Comparison of ENCODE assay signal across 1 cellular context in genomic region chr17:5419356-5419958, GRCh38.
TF ChIP-seq lines count a peak whose summit lies in the region.

NUP88 (minus strand) TSS chr17:5419662; CDS start chr17:5419650, 12 bp downstream.

TF ChIP-seq in K562, 482 proteins besides CTCF, POLR2A, EP300 and RAD21 (continued from another document):
- TF ChIP-seq, protein P1, sequence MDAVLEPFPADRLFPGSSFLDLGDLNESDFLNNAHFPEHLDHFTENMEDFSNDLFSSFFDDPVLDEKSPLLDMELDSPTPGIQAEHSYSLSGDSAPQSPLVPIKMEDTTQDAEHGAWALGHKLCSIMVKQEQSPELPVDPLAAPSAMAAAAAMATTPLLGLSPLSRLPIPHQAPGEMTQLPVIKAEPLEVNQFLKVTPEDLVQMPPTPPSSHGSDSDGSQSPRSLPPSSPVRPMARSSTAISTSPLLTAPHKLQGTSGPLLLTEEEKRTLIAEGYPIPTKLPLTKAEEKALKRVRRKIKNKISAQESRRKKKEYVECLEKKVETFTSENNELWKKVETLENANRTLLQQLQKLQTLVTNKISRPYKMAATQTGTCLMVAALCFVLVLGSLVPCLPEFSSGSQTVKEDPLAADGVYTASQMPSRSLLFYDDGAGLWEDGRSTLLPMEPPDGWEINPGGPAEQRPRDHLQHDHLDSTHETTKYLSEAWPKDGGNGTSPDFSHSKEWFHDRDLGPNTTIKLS (IDR thresholded peaks at IDR 0.05; ENCODE audit: borderline replicate concordance, low read depth), result no peak; the same call in 1 of the 2 replicates
- TF ChIP-seq SLC30A9 (CRISPR knock-in tag; IDR thresholded peaks at IDR 0.05), result no peak
TF ChIP-seq in K562: peak in this region for 69.
